3 cellular contexts compared by ENCODE assay signal in the genomic region with DNA sequence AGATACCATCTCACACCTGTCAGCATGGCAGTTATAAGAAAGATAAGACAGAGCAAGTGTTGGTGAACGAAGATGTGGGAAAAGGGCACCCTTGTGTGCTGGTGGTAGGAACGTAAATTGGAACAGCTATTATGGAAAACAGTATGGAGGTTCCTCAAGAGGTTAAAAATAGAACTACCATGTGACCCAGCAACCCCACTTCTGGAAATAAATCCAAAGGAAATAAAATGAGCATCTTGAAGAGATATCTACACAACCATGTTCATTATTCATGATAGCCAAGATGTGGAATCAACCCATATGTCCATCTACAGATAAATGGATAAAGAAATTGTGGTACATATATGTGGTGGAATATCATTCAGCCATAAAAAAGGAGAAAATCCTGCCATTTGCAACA.
TF ChIP-seq lines count a peak whose summit lies in the region.

No MANE protein-coding gene starts in this region.

TF ChIP-seq in SK-N-SH treated with all-trans-retinoic acid at 6 μM for 48 hours, 23 proteins besides CTCF, POLR2A, EP300 and RAD21 (continued from another document):
- no peak for TF ChIP-seq GLIS3 (CRISPR knock-in tag; IDR thresholded peaks at IDR 0.05)
- no peak for TF ChIP-seq TCF4 (CRISPR knock-in tag; IDR thresholded peaks at IDR 0.05; ENCODE audit: borderline replicate concordance)
- TF ChIP-seq, protein P1, sequence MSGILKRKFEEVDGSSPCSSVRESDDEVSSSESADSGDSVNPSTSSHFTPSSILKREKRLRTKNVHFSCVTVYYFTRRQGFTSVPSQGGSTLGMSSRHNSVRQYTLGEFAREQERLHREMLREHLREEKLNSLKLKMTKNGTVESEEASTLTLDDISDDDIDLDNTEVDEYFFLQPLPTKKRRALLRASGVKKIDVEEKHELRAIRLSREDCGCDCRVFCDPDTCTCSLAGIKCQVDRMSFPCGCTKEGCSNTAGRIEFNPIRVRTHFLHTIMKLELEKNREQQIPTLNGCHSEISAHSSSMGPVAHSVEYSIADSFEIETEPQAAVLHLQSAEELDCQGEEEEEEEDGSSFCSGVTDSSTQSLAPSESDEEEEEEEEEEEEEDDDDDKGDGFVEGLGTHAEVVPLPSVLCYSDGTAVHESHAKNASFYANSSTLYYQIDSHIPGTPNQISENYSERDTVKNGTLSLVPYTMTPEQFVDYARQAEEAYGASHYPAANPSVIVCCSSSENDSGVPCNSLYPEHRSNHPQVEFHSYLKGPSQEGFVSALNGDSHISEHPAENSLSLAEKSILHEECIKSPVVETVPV (CRISPR knock-in tag; IDR thresholded peaks at IDR 0.05), result no peak
- TF ChIP-seq ZNF565 (CRISPR knock-in tag; conservative IDR thresholded peaks at IDR 0.05; ENCODE audit: low read depth), result no peak
- TF ChIP-seq ARNTL (CRISPR knock-in tag; IDR thresholded peaks at IDR 0.05; ENCODE audit: borderline replicate concordance, low read depth), result no peak
TF ChIP-seq in SK-N-SH treated with all-trans-retinoic acid at 6 μM for 48 hours: peak in this region for 1.

TF ChIP-seq in SK-N-SH, 30 proteins besides CTCF, POLR2A, EP300 and RAD21:
- TF ChIP-seq, protein P2, sequence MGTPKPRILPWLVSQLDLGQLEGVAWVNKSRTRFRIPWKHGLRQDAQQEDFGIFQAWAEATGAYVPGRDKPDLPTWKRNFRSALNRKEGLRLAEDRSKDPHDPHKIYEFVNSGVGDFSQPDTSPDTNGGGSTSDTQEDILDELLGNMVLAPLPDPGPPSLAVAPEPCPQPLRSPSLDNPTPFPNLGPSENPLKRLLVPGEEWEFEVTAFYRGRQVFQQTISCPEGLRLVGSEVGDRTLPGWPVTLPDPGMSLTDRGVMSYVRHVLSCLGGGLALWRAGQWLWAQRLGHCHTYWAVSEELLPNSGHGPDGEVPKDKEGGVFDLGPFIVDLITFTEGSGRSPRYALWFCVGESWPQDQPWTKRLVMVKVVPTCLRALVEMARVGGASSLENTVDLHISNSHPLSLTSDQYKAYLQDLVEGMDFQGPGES (IDR thresholded peaks at IDR 0.05; ENCODE audit: low read depth, low read length), result no peak
- TF ChIP-seq GATA2 (CRISPR knock-in tag; IDR thresholded peaks at IDR 0.05) (no peak), POLR2AphosphoS5 (IDR thresholded peaks at IDR 0.05; ENCODE audit: low read depth, low read length) (no peak), MXI1 (IDR thresholded peaks at IDR 0.05; ENCODE audit: low read depth, low read length) (no peak), FOXM1 (IDR thresholded peaks at IDR 0.05; ENCODE audit: low read depth) (no peak), FOSL2 (IDR thresholded peaks at IDR 0.05; ENCODE audit: borderline replicate concordance, low read depth) (no peak), ELF1 (IDR thresholded peaks at IDR 0.05) (no peak), JUND (IDR thresholded peaks at IDR 0.05) (no peak)

TF ChIP-seq in HEK293, 187 proteins besides CTCF, POLR2A, EP300 and RAD21 (continued from another document):
- TF ChIP-seq, protein P3, sequence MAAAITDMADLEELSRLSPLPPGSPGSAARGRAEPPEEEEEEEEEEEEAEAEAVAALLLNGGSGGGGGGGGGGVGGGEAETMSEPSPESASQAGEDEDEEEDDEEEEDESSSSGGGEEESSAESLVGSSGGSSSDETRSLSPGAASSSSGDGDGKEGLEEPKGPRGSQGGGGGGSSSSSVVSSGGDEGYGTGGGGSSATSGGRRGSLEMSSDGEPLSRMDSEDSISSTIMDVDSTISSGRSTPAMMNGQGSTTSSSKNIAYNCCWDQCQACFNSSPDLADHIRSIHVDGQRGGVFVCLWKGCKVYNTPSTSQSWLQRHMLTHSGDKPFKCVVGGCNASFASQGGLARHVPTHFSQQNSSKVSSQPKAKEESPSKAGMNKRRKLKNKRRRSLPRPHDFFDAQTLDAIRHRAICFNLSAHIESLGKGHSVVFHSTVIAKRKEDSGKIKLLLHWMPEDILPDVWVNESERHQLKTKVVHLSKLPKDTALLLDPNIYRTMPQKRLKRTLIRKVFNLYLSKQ (tag by site-specific recombination; IDR thresholded peaks at IDR 0.05; ENCODE audit: borderline replicate concordance), result no peak
- TF ChIP-seq ZNF707 (tag by site-specific recombination; IDR thresholded peaks at IDR 0.05) (peak; percentile 67), ZNF133 (tag by site-specific recombination; IDR thresholded peaks at IDR 0.05) (no peak), OVOL3 (tag by site-specific recombination; IDR thresholded peaks at IDR 0.05) (no peak)
- TF ChIP-seq, protein P4, sequence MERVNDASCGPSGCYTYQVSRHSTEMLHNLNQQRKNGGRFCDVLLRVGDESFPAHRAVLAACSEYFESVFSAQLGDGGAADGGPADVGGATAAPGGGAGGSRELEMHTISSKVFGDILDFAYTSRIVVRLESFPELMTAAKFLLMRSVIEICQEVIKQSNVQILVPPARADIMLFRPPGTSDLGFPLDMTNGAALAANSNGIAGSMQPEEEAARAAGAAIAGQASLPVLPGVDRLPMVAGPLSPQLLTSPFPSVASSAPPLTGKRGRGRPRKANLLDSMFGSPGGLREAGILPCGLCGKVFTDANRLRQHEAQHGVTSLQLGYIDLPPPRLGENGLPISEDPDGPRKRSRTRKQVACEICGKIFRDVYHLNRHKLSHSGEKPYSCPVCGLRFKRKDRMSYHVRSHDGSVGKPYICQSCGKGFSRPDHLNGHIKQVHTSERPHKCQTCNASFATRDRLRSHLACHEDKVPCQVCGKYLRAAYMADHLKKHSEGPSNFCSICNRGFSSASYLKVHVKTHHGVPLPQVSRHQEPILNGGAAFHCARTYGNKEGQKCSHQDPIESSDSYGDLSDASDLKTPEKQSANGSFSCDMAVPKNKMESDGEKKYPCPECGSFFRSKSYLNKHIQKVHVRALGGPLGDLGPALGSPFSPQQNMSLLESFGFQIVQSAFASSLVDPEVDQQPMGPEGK (tag by site-specific recombination; IDR thresholded peaks at IDR 0.05), result no peak
